Comparison of ENCODE assay signal across 8 cellular contexts in the genomic region with DNA sequence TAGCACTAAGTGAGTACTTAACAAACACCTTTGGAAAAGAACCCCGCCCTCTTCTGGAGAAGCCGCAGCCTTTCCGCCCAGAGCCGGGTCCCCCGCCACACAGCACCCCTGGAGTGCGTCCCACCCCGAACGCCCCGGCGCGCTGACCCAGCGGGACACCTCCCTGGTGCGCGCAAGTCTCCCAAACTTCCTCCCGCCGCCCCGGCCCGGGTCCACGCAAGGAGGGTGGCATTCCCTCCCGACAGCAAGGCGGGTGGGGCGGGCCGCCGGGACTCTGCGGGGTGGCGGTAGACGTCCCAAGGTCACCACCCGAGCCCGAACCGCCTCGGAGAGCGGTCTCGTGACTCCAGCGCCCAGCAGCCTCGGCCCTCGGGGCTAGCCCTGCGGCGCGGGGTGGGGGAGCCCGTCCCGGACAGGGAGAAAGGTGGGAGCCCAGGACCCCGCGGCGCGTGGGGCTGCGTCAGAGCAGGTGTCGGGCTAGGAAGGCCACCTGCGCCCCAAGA. TPM values are rescaled to one million over a fixed set of nuclear protein-coding genes. Genes with fewer than 3 reads are reported as not detected.
DNase-seq lines count a peak whose midpoint lies in the region; ATAC-seq and TF ChIP-seq lines count a peak whose summit lies in the region.

No MANE protein-coding gene starts in this region.

- peak; percentile 6 for DNase-seq in activated T-cell treated with anti-CD3 and anti-CD28 coated beads for 4 hours
- no peak for DNase-seq in activated T-cell treated with anti-CD3 and anti-CD28 coated beads, Interleukin-2, amount 50 U/mL, for 1 hour
- peak; percentile 52 for DNase-seq in NCI-H345 (lab: John Stamatoyannopoulos, UW)
- peak; percentile 39 for DNase-seq in activated T-helper 2 cell treated with anti-CD3 and anti-CD28 coated beads, Interferon-gamma antibody, Interleukin-2, Interleukin-4, amounts not matched to agents 10 μg/mL and 5 μg/mL and 100 μg/mL, durations not matched to agents 14 hours and 24 hours and 36 hours (ENCODE audit: low spot score)
- DNase-seq in foreskin keratinocyte = peak; percentile 7 to 35
- DNase-seq in vagina (ENCODE audit: extremely low spot score in 2 of 2) = no peak

- H3K4me1 ChIP-seq in foreskin keratinocyte (peaks cover 16% of the 10 kb centered on the region), vagina (peaks cover 29% of the 10 kb centered on the region)

- TF ChIP-seq RAD21 in neural cell (conservative IDR thresholded peaks at IDR 0.05) = no peak

- H3K27ac ChIP-seq in foreskin keratinocyte = peak overlapping the region; percentile 70
- H3K27ac ChIP-seq in neural cell (ENCODE audit: low read length) = peak overlapping the region; percentile 47
- peak overlapping the region; percentile 83 for H3K27ac ChIP-seq in vagina

- no peaks in the 10 kb centered on the region for H3K9me3 Mint-ChIP-seq in activated T-helper 2 cell treated with anti-CD3 and anti-CD28 coated beads, Interferon-gamma antibody, Interleukin-2, Interleukin-4, amounts not matched to agents 10 μg/mL and 5 μg/mL and 100 μg/mL, durations not matched to agents 14 hours and 24 hours and 36 hours

- ATAC-seq in HG02840 (IDR thresholded peaks at IDR 0.05; ENCODE audit: low FRiP score, unreplicated experiment) (peak; percentile 34), foreskin keratinocyte (peak; percentile 61)

- H3K27ac Mint-ChIP-seq in activated T-helper 2 cell treated with anti-CD3 and anti-CD28 coated beads, Interferon-gamma antibody, Interleukin-2, Interleukin-4, amounts not matched to agents 10 μg/mL and 5 μg/mL and 100 μg/mL, durations not matched to agents 14 hours and 24 hours and 36 hours = no peak overlapping the region

- no peaks in the 10 kb centered on the region for H3K36me3 ChIP-seq in neural cell (ENCODE audit: insufficient read depth, low read length)
- H3K36me3 ChIP-seq in vagina = peaks cover 0 to 4% of the 10 kb centered on the region in 2 donors

- H3F3A ChIP-seq in neural cell (ENCODE audit: insufficient read depth, low read length, poor library complexity, severe bottlenecking) = no peaks in the 10 kb centered on the region

- no peaks in the 10 kb centered on the region for H4K20me1 ChIP-seq in neural cell (ENCODE audit: insufficient read depth)

- peak overlapping the region; percentile 87 for H2AFZ ChIP-seq in neural cell (ENCODE audit: low read depth, low read length)

- peak overlapping the region; percentile 99 for H3K4me3 ChIP-seq in neural cell (ENCODE audit: low read length)
- peak overlapping the region; percentile 83 to 88 for H3K4me3 ChIP-seq in vagina

- H3K9ac ChIP-seq in neural cell (ENCODE audit: low read length) = peak overlapping the region; percentile 72

- TF ChIP-seq POLR2A in vagina (IDR thresholded peaks at IDR 0.05) = no peak

- TF ChIP-seq EP300 in neural cell (conservative IDR thresholded peaks at IDR 0.05; ENCODE audit: poor library complexity, severe bottlenecking) = no peak

- H3K9me3 ChIP-seq in neural cell (ENCODE audit: low read length) (no peaks in the 10 kb centered on the region), vagina (no peaks in the 10 kb centered on the region)

- peak overlapping the region; percentile 92 for H3K4me3 Mint-ChIP-seq in activated T-helper 2 cell treated with anti-CD3 and anti-CD28 coated beads, Interferon-gamma antibody, Interleukin-2, Interleukin-4, amounts not matched to agents 10 μg/mL and 5 μg/mL and 100 μg/mL, durations not matched to agents 14 hours and 24 hours and 36 hours (ENCODE audit: low read depth)

- no peaks in the 10 kb centered on the region for H3K9me2 ChIP-seq in neural cell (ENCODE audit: insufficient read depth, low read length)

- peaks cover 17% of the 10 kb centered on the region for H3K79me2 ChIP-seq in neural cell (replicated peaks; ENCODE audit: insufficient read depth, low read length)

- H3K27me3 ChIP-seq in foreskin keratinocyte (no peaks in the 10 kb centered on the region), neural cell (ENCODE audit: insufficient read depth, low read depth, low read length) (peaks cover 10% of the 10 kb centered on the region), vagina (no peaks in the 10 kb centered on the region)

- peak overlapping the region; percentile 52 for H3K4me2 ChIP-seq in neural cell (ENCODE audit: low read length)

- peaks cover 18% of the 10 kb centered on the region for H3K36me3 Mint-ChIP-seq in activated T-helper 2 cell treated with anti-CD3 and anti-CD28 coated beads, Interferon-gamma antibody, Interleukin-2, Interleukin-4, amounts not matched to agents 10 μg/mL and 5 μg/mL and 100 μg/mL, durations not matched to agents 14 hours and 24 hours and 36 hours (ENCODE audit: low read depth)

- intact Hi-C loops in activated T-helper 2 cell treated with anti-CD3 and anti-CD28 coated beads, Interferon-gamma antibody, Interleukin-2, Interleukin-4, amounts not matched to agents 10 μg/mL and 5 μg/mL and 100 μg/mL, durations not matched to agents 14 hours and 24 hours and 36 hours (cut with micrococcal nuclease) = no loop called here
- intact Hi-C loops in vagina (cut with DNase I) = no loop called here

- H3K27me3 Mint-ChIP-seq in activated T-helper 2 cell treated with anti-CD3 and anti-CD28 coated beads, Interferon-gamma antibody, Interleukin-2, Interleukin-4, amounts not matched to agents 10 μg/mL and 5 μg/mL and 100 μg/mL, durations not matched to agents 14 hours and 24 hours and 36 hours (ENCODE audit: low read depth) = peaks cover under 1% of the 10 kb centered on the region

- H3K4me1 Mint-ChIP-seq in activated T-helper 2 cell treated with anti-CD3 and anti-CD28 coated beads, Interferon-gamma antibody, Interleukin-2, Interleukin-4, amounts not matched to agents 10 μg/mL and 5 μg/mL and 100 μg/mL, durations not matched to agents 14 hours and 24 hours and 36 hours (ENCODE audit: low read depth) = peaks cover 34% of the 10 kb centered on the region

- no peak for TF ChIP-seq CTCF in foreskin keratinocyte (conservative IDR thresholded peaks at IDR 0.05)
- no peak for TF ChIP-seq CTCF in neural cell (IDR thresholded peaks at IDR 0.05; ENCODE audit: poor library complexity, severe bottlenecking)
- TF ChIP-seq CTCF in vagina (IDR thresholded peaks at IDR 0.05) = no peak

TF ChIP-seq in neural cell, 6 proteins besides CTCF, POLR2A, EP300 and RAD21:
- no peak for TF ChIP-seq EZH2 (IDR thresholded peaks at IDR 0.05; ENCODE audit: borderline replicate concordance, insufficient read depth, low read length, poor library complexity, severe bottlenecking)
- no peak for TF ChIP-seq TAF1 (IDR thresholded peaks at IDR 0.05; ENCODE audit: low read depth)
- no peak for TF ChIP-seq SMC3 (conservative IDR thresholded peaks at IDR 0.05; ENCODE audit: poor library complexity)
TF ChIP-seq in neural cell: peak in this region for 0.

RNA-seq across cellular contexts. Expression of gene CCDC93, which starts 0.6 kb away (rescaled TPM):
- total RNA-seq in activated T-helper 2 cell treated with anti-CD3 and anti-CD28 coated beads, Interferon-gamma antibody, Interleukin-2, Interleukin-4, amounts not matched to agents 10 μg/mL and 5 μg/mL and 100 μg/mL, durations not matched to agents 14 hours and 24 hours and 36 hours = 33.8 and 37.0 TPM in 2 replicates
- total RNA-seq in foreskin keratinocyte (16.8 and 25.0 TPM in 2 replicates), vagina (18.2 TPM)
- polyA plus RNA-seq in foreskin keratinocyte (3.5 and 6.4 TPM in 2 replicates), neural cell (98.4 and 112 TPM in 2 replicates)
- polyA minus RNA-seq in neural cell = 63.6 and 69.6 TPM in 2 replicates

Comparison
In these comparisons a context has a peak if more than half of its experiments do, and no peak if none do; other contexts are left out.
1. DNase-seq: peak in activated T-cell treated with anti-CD3 and anti-CD28 coated beads for 4 hours (single experiment), NCI-H345 (single experiment), activated T-helper 2 cell treated with anti-CD3 and anti-CD28 coated beads, Interferon-gamma antibody, Interleukin-2, Interleukin-4, amounts not matched to agents 10 μg/mL and 5 μg/mL and 100 μg/mL, durations not matched to agents 14 hours and 24 hours and 36 hours (single experiment) and foreskin keratinocyte (2 of 2); none in activated T-cell treated with anti-CD3 and anti-CD28 coated beads, Interleukin-2, amount 50 U/mL, for 1 hour (single experiment) and vagina (0 of 2).
2. Peak in every context shown above with its lines, with median percentiles within 50 percentile points of each other: H3K27ac ChIP-seq.